34 cellular contexts compared by ENCODE assay signal in the genomic region with DNA sequence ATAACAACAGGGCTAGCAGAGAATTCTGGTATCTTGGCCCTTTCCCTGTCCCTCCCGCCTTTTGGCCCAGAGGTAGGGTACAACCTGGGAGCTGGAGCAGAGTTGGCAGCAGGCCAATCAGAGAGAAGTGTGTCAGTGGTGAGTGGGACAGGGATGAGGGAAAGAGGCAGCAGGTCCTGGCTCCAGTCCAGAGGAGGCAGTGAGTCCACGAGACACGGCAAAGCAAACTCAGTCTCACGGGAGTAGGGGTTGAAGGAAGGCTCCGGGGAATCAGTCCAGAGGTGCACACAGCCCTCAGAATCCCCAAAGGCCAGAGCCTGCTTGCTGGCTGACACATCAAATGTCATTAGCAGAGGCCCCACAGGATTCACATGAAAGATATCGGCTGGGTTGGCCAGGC. TPM values are rescaled to one million over a fixed set of nuclear protein-coding genes. Genes with fewer than 3 reads are reported as not detected.
DNase-seq lines count a peak whose midpoint lies in the region; ATAC-seq and TF ChIP-seq lines count a peak whose summit lies in the region.
"Had no signal": no experiment of that assay in that cellular context is flagged by ENCODE, and none has a peak within 500 bp of the region (broad histone marks: within the 10 kb centered on the region; RNA-seq: fewer than 3 reads in every experiment).

No MANE protein-coding gene starts in this region.

- H3K9me3 ChIP-seq in PC-9 (ENCODE audit: insufficient read depth, low read depth): no peaks in the 10 kb centered on the region
- H3K9me3 ChIP-seq: adrenal gland, Caco-2, pancreas, stomach had no signal

- peaks cover 6% of the 10 kb centered on the region; the same call in 1 of the 2 replicates for H3K4me1 ChIP-seq in PC-9 (replicated peaks; ENCODE audit: insufficient read depth)
- H3K4me1 ChIP-seq: adrenal gland, pancreas, stomach had no signal

- intact Hi-C loops in PC-9 (cut with micrococcal nuclease; ENCODE audit: unreplicated experiment): no loop called here

- no peak overlapping the region for H3K4me2 ChIP-seq in PC-9
- H3K4me2 ChIP-seq: KMS-11, smooth muscle cell had no signal

- POLR2A ChIA-PET in PC-9 (lab: Charles Lee; ENCODE audit: unreplicated experiment): interaction anchor here (0.5 kb wide), 1 partner anchor 32 kb away, joined by 3 read pairs; no protein-coding TSS in a partner anchor

- DNase-seq in NCI-H1105 treated with DMSO at 0.1 percent for 48 hours (lab: John Stamatoyannopoulos, UW) (peak; percentile 3), NCI-H1105 (lab: John Stamatoyannopoulos, UW) (no peak), HT1080 (ENCODE audit: low read depth) (peak; percentile 11), NCI-H2107 treated with DMSO at 0.1 percent for 48 hours (lab: John Stamatoyannopoulos, UW; ENCODE audit: unreplicated experiment) (no peak), PC-9 (no peak)
- no peak for DNase-seq in stimulated activated effector memory CD8-positive, alpha-beta T cell treated with anti-CD3 and anti-CD28 coated beads, Interleukin-12 subunit alpha, Interleukin-12 subunit beta, amount 100 ng/mL, for 72 hours (ENCODE audit: low spot score in 2 of 2)
- DNase-seq: activated CD4-positive, alpha-beta T cell treated with anti-CD3 and anti-CD28 coated beads for 36 hours; activated CD8-positive, alpha-beta T cell treated with anti-CD3 and anti-CD28 coated beads, Interleukin-2, amount 10 ng/mL, durations not matched to agents 7 days and 5 days; activated naive CD4-positive, alpha-beta T cell treated with anti-CD3 and anti-CD28 coated beads, Interleukin-2, amount 10 ng/mL, durations not matched to agents 7 days and 5 days; Caco-2; central memory CD4-positive, alpha-beta T cell; cortex of kidney; DMS79 treated with DMSO at 0.1 percent for 48 hours; effector memory CD4-positive, alpha-beta T cell; immature natural killer cell; mesenchymal stem cell; NCI-H1436; NCI-H2107; NCI-H510A treated with DMSO at 0.1 percent for 48 hours; NK-92 treated with Interleukin-12 subunit alpha and Interleukin-12 subunit beta, amount 100 ng/mL, for 24 hours; SHP77; stimulated activated CD4-positive, alpha-beta T cell treated with anti-CD3 and anti-CD28 coated beads, Interleukin-1b, Interleukin-23, amount 100 ng/mL, for 48 hours; stimulated activated CD8-positive, alpha-beta memory T cell treated with anti-CD3 and anti-CD28 coated beads, Interleukin-4, amount 100 ng/mL, for 48 hours; stomach had no signal

- peaks cover 49% of the 10 kb centered on the region for H3K36me3 Mint-ChIP-seq in activated T-helper 17 cell treated with anti-CD3 and anti-CD28 coated beads, Interleukin-2, amount 50 U/mL, for 72 hours (ENCODE audit: low read depth)
- peaks cover 43% of the 10 kb centered on the region for H3K36me3 Mint-ChIP-seq in stimulated activated effector memory CD8-positive, alpha-beta T cell treated with anti-CD3 and anti-CD28 coated beads, Interleukin-12 subunit alpha, Interleukin-12 subunit beta, amount 100 ng/mL, for 72 hours

- no peaks in the 10 kb centered on the region for H3K9me3 Mint-ChIP-seq in activated T-helper 17 cell treated with anti-CD3 and anti-CD28 coated beads, Interleukin-2, amount 50 U/mL, for 72 hours
- H3K9me3 Mint-ChIP-seq in stimulated activated effector memory CD8-positive, alpha-beta T cell treated with anti-CD3 and anti-CD28 coated beads, Interleukin-12 subunit alpha, Interleukin-12 subunit beta, amount 100 ng/mL, for 72 hours: no peaks in the 10 kb centered on the region
- H3K9me3 Mint-ChIP-seq: activated naive CD4-positive, alpha-beta T cell treated with anti-CD3 and anti-CD28 coated beads, Interleukin-2, amount 10 ng/mL, durations not matched to agents 7 days and 5 days; CD14-positive monocyte; immature natural killer cell; T-helper 2 cell treated with Interferon-gamma antibody and Interleukin-4, amounts not matched to agents 5 μg/mL and 100 μg/mL, for 36 hours had no signal

- peak overlapping the region; percentile 24 for H3K27ac Mint-ChIP-seq in activated T-helper 17 cell treated with anti-CD3 and anti-CD28 coated beads, Interleukin-2, amount 50 U/mL, for 72 hours
- peak overlapping the region; percentile 73 for H3K27ac Mint-ChIP-seq in stimulated activated effector memory CD8-positive, alpha-beta T cell treated with anti-CD3 and anti-CD28 coated beads, Interleukin-12 subunit alpha, Interleukin-12 subunit beta, amount 100 ng/mL, for 72 hours
- H3K27ac Mint-ChIP-seq: activated CD8-positive, alpha-beta T cell treated with anti-CD3 and anti-CD28 coated beads, Interleukin-2, amount 10 ng/mL, durations not matched to agents 7 days and 5 days; activated naive CD4-positive, alpha-beta T cell treated with anti-CD3 and anti-CD28 coated beads, Interleukin-2, amount 10 ng/mL, durations not matched to agents 7 days and 5 days; immature natural killer cell; T-helper 2 cell treated with Interferon-gamma antibody and Interleukin-4, amounts not matched to agents 5 μg/mL and 100 μg/mL, for 36 hours had no signal

- H3K27ac ChIP-seq in PC-9: no peak overlapping the region
- H3K27ac ChIP-seq: 22Rv1, KMS-11, pancreas, stomach had no signal

- H3F3A ChIP-seq in PC-9 (ENCODE audit: insufficient read depth, low read depth): peaks cover 10% of the 10 kb centered on the region; the same call in 1 of the 2 replicates

- no peak overlapping the region for H2AFZ ChIP-seq in PC-9

- H3K27me3 ChIP-seq in PC-9 (ENCODE audit: insufficient read depth, low read depth): no peaks in the 10 kb centered on the region
- H3K27me3 ChIP-seq: adrenal gland, pancreas, stomach had no signal

- ATAC-seq in activated T-helper 17 cell treated with anti-CD3 and anti-CD28 coated beads, Interleukin-2, amount 50 U/mL, for 72 hours (replicated peaks): no peak
- no peak for ATAC-seq in stimulated activated effector memory CD8-positive, alpha-beta T cell treated with anti-CD3 and anti-CD28 coated beads, Interleukin-12 subunit alpha, Interleukin-12 subunit beta, amount 100 ng/mL, for 72 hours
- ATAC-seq in HG02759 (IDR thresholded peaks at IDR 0.05; ENCODE audit: unreplicated experiment): no peak
- ATAC-seq: activated CD4-positive, alpha-beta T cell treated with anti-CD3 and anti-CD28 coated beads for 36 hours; activated CD8-positive, alpha-beta T cell treated with anti-CD3 and anti-CD28 coated beads, Interleukin-2, amount 10 ng/mL, durations not matched to agents 7 days and 5 days had no signal

- H3K27me3 Mint-ChIP-seq in activated T-helper 17 cell treated with anti-CD3 and anti-CD28 coated beads, Interleukin-2, amount 50 U/mL, for 72 hours: no peaks in the 10 kb centered on the region
- H3K27me3 Mint-ChIP-seq: activated CD4-positive, alpha-beta T cell treated with anti-CD3 and anti-CD28 coated beads for 36 hours; activated naive CD4-positive, alpha-beta T cell treated with anti-CD3 and anti-CD28 coated beads, Interleukin-2, amount 10 ng/mL, durations not matched to agents 7 days and 5 days had no signal

- no TSS peak for BruUV-seq in PC-9 (replicated peaks; lab: Mats Ljungman, UMichigan)

- peaks cover 11% of the 10 kb centered on the region for H3K4me1 Mint-ChIP-seq in activated T-helper 17 cell treated with anti-CD3 and anti-CD28 coated beads, Interleukin-2, amount 50 U/mL, for 72 hours
- peaks cover 5% of the 10 kb centered on the region for H3K4me1 Mint-ChIP-seq in stimulated activated effector memory CD8-positive, alpha-beta T cell treated with anti-CD3 and anti-CD28 coated beads, Interleukin-12 subunit alpha, Interleukin-12 subunit beta, amount 100 ng/mL, for 72 hours
- H3K4me1 Mint-ChIP-seq: activated CD4-positive, alpha-beta T cell treated with anti-CD3 and anti-CD28 coated beads for 36 hours; immature natural killer cell had no signal

- no peak for TF ChIP-seq CTCF in PC-9 (conservative IDR thresholded peaks at IDR 0.05)

- no peaks in the 10 kb centered on the region for H4K20me1 ChIP-seq in PC-9 (ENCODE audit: insufficient read depth)

- H3K4me3 Mint-ChIP-seq in activated T-helper 17 cell treated with anti-CD3 and anti-CD28 coated beads, Interleukin-2, amount 50 U/mL, for 72 hours: no peak overlapping the region
- H3K4me3 Mint-ChIP-seq in stimulated activated effector memory CD8-positive, alpha-beta T cell treated with anti-CD3 and anti-CD28 coated beads, Interleukin-12 subunit alpha, Interleukin-12 subunit beta, amount 100 ng/mL, for 72 hours: no peak overlapping the region
- H3K4me3 Mint-ChIP-seq: activated CD4-positive, alpha-beta T cell treated with anti-CD3 and anti-CD28 coated beads for 36 hours; activated CD8-positive, alpha-beta T cell treated with anti-CD3 and anti-CD28 coated beads, Interleukin-2, amount 10 ng/mL, durations not matched to agents 7 days and 5 days; activated naive CD4-positive, alpha-beta T cell treated with anti-CD3 and anti-CD28 coated beads, Interleukin-2, amount 10 ng/mL, durations not matched to agents 7 days and 5 days; CD14-positive monocyte; immature natural killer cell; T-helper 2 cell treated with Interferon-gamma antibody and Interleukin-4, amounts not matched to agents 5 μg/mL and 100 μg/mL, for 36 hours had no signal

- H3K36me3 ChIP-seq in PC-9 (ENCODE audit: low read depth): peaks cover 11% of the 10 kb centered on the region; the same call in 1 of the 2 replicates

- no peaks in the 10 kb centered on the region for H3K79me2 ChIP-seq in PC-9 (ENCODE audit: low read depth)

- CTCF ChIA-PET in PC-9 (lab: Charles Lee): no interaction called here

- no peak overlapping the region for H3K4me3 ChIP-seq in PC-9
- H3K4me3 ChIP-seq: adrenal gland, pancreas, smooth muscle cell, stomach had no signal

- H3K9me2 ChIP-seq in PC-9 (ENCODE audit: insufficient read depth): no peaks in the 10 kb centered on the region

RNA-seq across cellular contexts. Expression of gene PAN2, which starts 7.3 kb away (rescaled TPM):
- 10.0 and 16.9 TPM in 2 replicates for total RNA-seq in HT1080 (2014; rRNA removed; shearing (Covaris generic))
- 6.5 and 12.3 TPM in 2 replicates for polyA plus RNA-seq in HT1080 (2015; cell fraction: cytosol; rRNA removed)
- 137 and 142 TPM in 2 replicates for polyA plus RNA-seq in HT1080 (2015; cell fraction: nucleus; rRNA removed)
- total RNA-seq in activated T-helper 17 cell treated with anti-CD3 and anti-CD28 coated beads, Interleukin-2, amount 50 U/mL, for 72 hours: 10 to 100 TPM; 24.4 to 74.5 TPM
- 78.1 and 82.8 TPM in 2 replicates for total RNA-seq in PC-9 (2021)

RNA-seq across cellular contexts. Expression of gene CNPY2, which starts 10.7 kb away (rescaled TPM):
- total RNA-seq in HT1080 (2014; rRNA removed; shearing (Covaris generic)): 72.2 and 85.4 TPM in 2 replicates
- 50.5 and 63.2 TPM in 2 replicates for polyA plus RNA-seq in HT1080 (2015; cell fraction: cytosol; rRNA removed)
- polyA plus RNA-seq in HT1080 (2015; cell fraction: nucleus; rRNA removed): 32.5 and 49.7 TPM in 2 replicates
- total RNA-seq in activated T-helper 17 cell treated with anti-CD3 and anti-CD28 coated beads, Interleukin-2, amount 50 U/mL, for 72 hours: 100 to 1,000 TPM in 1 of 2 donors, 10 to 100 TPM in 1; 86.5 to 165 TPM
- total RNA-seq in PC-9 (2021): 78.2 and 82.1 TPM in 2 replicates

RNA-seq across cellular contexts. Expression of gene IL23A, which starts 12.2 kb away (rescaled TPM):
- 0.43 TPM in 1 of 2 replicates, not detected in the other for total RNA-seq in HT1080 (2014; rRNA removed; shearing (Covaris generic))
- 0.16 and 0.25 TPM in 2 replicates for polyA plus RNA-seq in HT1080 (2015; cell fraction: cytosol; rRNA removed)
- polyA plus RNA-seq in HT1080 (2015; cell fraction: nucleus; rRNA removed): 0.17 and 0.32 TPM in 2 replicates
- 10 to 100 TPM in 1 of 2 donors, 1 to 10 TPM in 1; 9.8 to 67.1 TPM for total RNA-seq in activated T-helper 17 cell treated with anti-CD3 and anti-CD28 coated beads, Interleukin-2, amount 50 U/mL, for 72 hours
- total RNA-seq in PC-9 (2021): 2.9 and 3.0 TPM in 2 replicates
- total RNA-seq: glomerular endothelial cell had no signal

RNA-seq across cellular contexts. Expression of gene CS, which starts 26.4 kb away (rescaled TPM):
- 122 and 174 TPM in 2 replicates for total RNA-seq in HT1080 (2014; rRNA removed; shearing (Covaris generic))
- polyA plus RNA-seq in HT1080 (2015; cell fraction: cytosol; rRNA removed): 147 and 163 TPM in 2 replicates
- 160 and 174 TPM in 2 replicates for polyA plus RNA-seq in HT1080 (2015; cell fraction: nucleus; rRNA removed)
- 100 to 1,000 TPM; 230 to 363 TPM for total RNA-seq in activated T-helper 17 cell treated with anti-CD3 and anti-CD28 coated beads, Interleukin-2, amount 50 U/mL, for 72 hours
- total RNA-seq in PC-9 (2021): 203 and 205 TPM in 2 replicates

RNA-seq across cellular contexts. Expression of gene STAT2, which starts 33.4 kb away (rescaled TPM):
- 32.7 and 33.1 TPM in 2 replicates for total RNA-seq in HT1080 (2014; rRNA removed; shearing (Covaris generic))
- polyA plus RNA-seq in HT1080 (2015; cell fraction: cytosol; rRNA removed): 13.9 and 21.5 TPM in 2 replicates
- 128 and 146 TPM in 2 replicates for polyA plus RNA-seq in HT1080 (2015; cell fraction: nucleus; rRNA removed)
- 100 to 1,000 TPM in 1 of 2 donors, 10 to 100 TPM in 1; 85.0 to 144 TPM for total RNA-seq in activated T-helper 17 cell treated with anti-CD3 and anti-CD28 coated beads, Interleukin-2, amount 50 U/mL, for 72 hours
- 76.6 and 80.8 TPM in 2 replicates for total RNA-seq in PC-9 (2021)

Comparison
In these comparisons a context has a peak if more than half of its experiments do, and no peak if none do; other contexts are left out.
1. DNase-seq: peak in NCI-H1105 treated with DMSO at 0.1 percent for 48 hours (single experiment) and HT1080 (single experiment); none in NCI-H1105 (single experiment), stimulated activated effector memory CD8-positive, alpha-beta T cell treated with anti-CD3 and anti-CD28 coated beads, Interleukin-12 subunit alpha, Interleukin-12 subunit beta, amount 100 ng/mL, for 72 hours (0 of 2), NCI-H2107 treated with DMSO at 0.1 percent for 48 hours (single experiment) and PC-9 (0 of 2).